1 cellular context compared by ENCODE assay signal in the genomic region with DNA sequence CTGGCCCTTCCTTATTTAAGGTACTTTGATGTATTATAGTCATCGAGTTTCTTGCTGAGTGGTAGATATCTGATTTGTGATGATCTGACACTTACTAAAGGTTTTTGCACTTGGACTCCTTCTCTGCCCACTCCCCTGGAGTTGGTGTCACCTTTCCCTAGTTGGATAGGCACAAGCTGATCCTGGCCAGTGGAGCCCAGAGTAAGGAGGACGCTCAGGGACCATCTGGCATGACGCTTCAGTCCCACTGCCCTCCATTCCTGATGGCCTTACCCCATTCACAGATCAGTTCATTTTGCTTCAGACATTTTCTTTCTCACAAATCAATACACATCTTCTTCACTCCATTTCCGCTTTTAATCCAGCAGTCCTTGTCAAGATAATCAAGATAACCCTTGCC.
TF ChIP-seq lines count a peak whose summit lies in the region.

No MANE protein-coding gene starts in this region.

TF ChIP-seq in HepG2, 621 proteins besides CTCF, POLR2A, EP300 and RAD21:
- peak in 1 of 2 experiments; percentile 27; a peak in 1 of 4 replicates for TF ChIP-seq MAFK (conservative IDR thresholded peaks at IDR 0.05 in 1 of 2, IDR thresholded peaks at IDR 0.05 in 1 of 2; ENCODE audit: low read length in 2 of 2)
- TF ChIP-seq CEBPB (IDR thresholded peaks at IDR 0.05; ENCODE audit: borderline replicate concordance, low read depth, low read length), result no peak
- TF ChIP-seq MAFF (IDR thresholded peaks at IDR 0.05; ENCODE audit: low read depth, low read length), result 0 out of 2 replicates have a peak, but pooled peaks have one; percentile 29
